Comparison of ENCODE assay signal across 8 cellular contexts in genomic region chr14:21748869-21749303, GRCh38.
DNase-seq lines count a peak whose midpoint lies in the region; ATAC-seq and TF ChIP-seq lines count a peak whose summit lies in the region.

No MANE protein-coding gene starts in this region.

- BruUV-seq in HCT116 (replicated peaks; lab: Mats Ljungman, UMichigan) = no TSS peak

- H3K4me2 ChIP-seq in HCT116 (ENCODE audit: low read length) (no peak overlapping the region), fibroblast of lung (ENCODE audit: extremely low read depth, insufficient read depth, low read length) (no peak overlapping the region), osteoblast (ENCODE audit: insufficient read depth, low read length) (no peak overlapping the region)

- peak; percentile 21 for TF ChIP-seq RAD21 in HCT116 (IDR thresholded peaks at IDR 0.05; ENCODE audit: low read depth)

- no peaks in the 10 kb centered on the region for H3K36me3 Mint-ChIP-seq in activated CD8-positive, alpha-beta T cell treated with anti-CD3 and anti-CD28 coated beads, Interleukin-2, amount 10 ng/mL, durations not matched to agents 7 days and 5 days (ENCODE audit: low read depth)

- H3K4me3 Mint-ChIP-seq in activated CD8-positive, alpha-beta T cell treated with anti-CD3 and anti-CD28 coated beads, Interleukin-2, amount 10 ng/mL, durations not matched to agents 7 days and 5 days = peak overlapping the region; percentile 51

- no peak overlapping the region for H3K9ac ChIP-seq in HCT116 (ENCODE audit: low read length)
- no peak overlapping the region for H3K9ac ChIP-seq in fibroblast of lung (ENCODE audit: insufficient read depth, low read length)

- H2AFZ ChIP-seq in HCT116 (ENCODE audit: low read depth, low read length, poor library complexity, severe bottlenecking) = no peak overlapping the region
- no peak overlapping the region for H2AFZ ChIP-seq in fibroblast of lung (ENCODE audit: low read length)
- H2AFZ ChIP-seq in osteoblast (ENCODE audit: low read length) = peak overlapping the region; percentile 33

- H3K27me3 ChIP-seq in HCT116 (ENCODE audit: insufficient read depth, low read length) (peaks cover 19% of the 10 kb centered on the region), fibroblast of lung (ENCODE audit: control insufficient read depth, insufficient read depth, low read length) (no peaks in the 10 kb centered on the region), osteoblast (ENCODE audit: insufficient read depth, low read length) (no peaks in the 10 kb centered on the region)

- H3K27ac Mint-ChIP-seq in activated CD8-positive, alpha-beta T cell treated with anti-CD3 and anti-CD28 coated beads, Interleukin-2, amount 10 ng/mL, durations not matched to agents 7 days and 5 days = peak overlapping the region; percentile 64

- H3K4me1 Mint-ChIP-seq in activated CD8-positive, alpha-beta T cell treated with anti-CD3 and anti-CD28 coated beads, Interleukin-2, amount 10 ng/mL, durations not matched to agents 7 days and 5 days (ENCODE audit: low read depth) = peaks cover 8% of the 10 kb centered on the region

- H3K4me3 ChIP-seq in HCT116 (replicated peaks in 1 of 2; ENCODE audit: low read depth in 1 of 2, low read length in 2 of 2) (no peak overlapping the region), fibroblast of lung (replicated peaks in 1 of 4; ENCODE audit: control extremely low read depth in 1 of 4, insufficient read depth in 1 of 4, low read depth in 3 of 4, low read length in 4 of 4) (no peak overlapping the region), osteoblast (ENCODE audit: insufficient read depth, low read length) (no peak overlapping the region)

- no peaks in the 10 kb centered on the region for H3K9me3 ChIP-seq in HCT116 (ENCODE audit: control insufficient read depth in 1 of 2, insufficient read depth in 1 of 2, low read depth in 1 of 2, low read length in 2 of 2)
- H3K9me3 ChIP-seq in fibroblast of lung (ENCODE audit: control insufficient read depth, insufficient read depth, low read depth, low read length) = no peaks in the 10 kb centered on the region
- no peaks in the 10 kb centered on the region for H3K9me3 ChIP-seq in osteoblast (ENCODE audit: low read depth, low read length)

- ATAC-seq in HCT116 = peak; percentile 86
- peak; percentile 90 for ATAC-seq in activated CD8-positive, alpha-beta T cell treated with anti-CD3 and anti-CD28 coated beads, Interleukin-2, amount 10 ng/mL, durations not matched to agents 7 days and 5 days
- no peak for ATAC-seq in HG02763 (IDR thresholded peaks at IDR 0.05; ENCODE audit: unreplicated experiment)
- ATAC-seq in GM18870 (IDR thresholded peaks at IDR 0.05; ENCODE audit: unreplicated experiment) = no peak

- intact Hi-C loops in HCT116 (cut with micrococcal nuclease) = no loop called here

- H3K27ac ChIP-seq in HCT116 (ENCODE audit: low read depth, low read length) (no peak overlapping the region), fibroblast of lung (ENCODE audit: insufficient read depth, low read length) (no peak overlapping the region), osteoblast (ENCODE audit: low read depth, low read length) (no peak overlapping the region)

- CTCF ChIA-PET in HCT116 (lab: Charles Lee) = interaction anchor here (0.6 to 2.3 kb wide), 12 partner anchors 10 to 184 kb away, joined by 3 to 20 read pairs (median 4); no protein-coding TSS in a partner anchor
- CTCF ChIA-PET in activated CD8-positive, alpha-beta T cell treated with anti-CD3 and anti-CD28 coated beads, Interleukin-2, amount 10 ng/mL, durations not matched to agents 7 days and 5 days (lab: Charles Lee) = interaction anchor here (0.7 to 2.3 kb wide), 23 partner anchors 8 to 821 kb away, joined by 3 to 20 read pairs (median 6); no protein-coding TSS in a partner anchor

- no peak for TF ChIP-seq POLR2A in HCT116 (IDR thresholded peaks at IDR 0.05; ENCODE audit: borderline replicate concordance, extremely low read depth, insufficient read depth, insufficient read length)

- H3K4me1 ChIP-seq in HCT116 (ENCODE audit: control insufficient read depth in 1 of 2, insufficient read depth in 2 of 2, low read length in 2 of 2) = no peaks in the 10 kb centered on the region
- H3K4me1 ChIP-seq in fibroblast of lung (ENCODE audit: control insufficient read depth, extremely low read depth, insufficient read depth, low read length) = no peaks in the 10 kb centered on the region
- H3K4me1 ChIP-seq in osteoblast (ENCODE audit: insufficient read depth, low read length) = no peaks in the 10 kb centered on the region

- POLR2A ChIA-PET in HCT116 (lab: Charles Lee) = no interaction called here
- POLR2A ChIA-PET in activated CD8-positive, alpha-beta T cell treated with anti-CD3 and anti-CD28 coated beads, Interleukin-2, amount 10 ng/mL, durations not matched to agents 7 days and 5 days (lab: Charles Lee) = interaction anchor here (0.6 to 2.0 kb wide), 8 partner anchors 9 to 821 kb away, joined by 3 to 6 read pairs (median 3); no protein-coding TSS in a partner anchor

- peaks cover 18% of the 10 kb centered on the region for H3K27me3 Mint-ChIP-seq in activated CD8-positive, alpha-beta T cell treated with anti-CD3 and anti-CD28 coated beads, Interleukin-2, amount 10 ng/mL, durations not matched to agents 7 days and 5 days (ENCODE audit: low read depth)

- TF ChIP-seq CTCF in HCT116 (IDR thresholded peaks at IDR 0.05 in 2 of 3, conservative IDR thresholded peaks at IDR 0.05 in 1 of 3; ENCODE audit: borderline replicate concordance in 1 of 3, insufficient read depth in 1 of 3, low read depth in 2 of 3, low read length in 2 of 3) = peak; percentile 22 to 78 (median 73); a peak in 5 of 6 replicates
- peak; percentile 49 to 54 for TF ChIP-seq CTCF in fibroblast of lung (conservative IDR thresholded peaks at IDR 0.05 in 1 of 2, IDR thresholded peaks at IDR 0.05 in 1 of 2; ENCODE audit: low read depth in 1 of 2, low read length in 2 of 2)
- peak; percentile 62 for TF ChIP-seq CTCF in osteoblast (IDR thresholded peaks at IDR 0.05; ENCODE audit: extremely low read depth, low read depth, low read length)

- no peaks in the 10 kb centered on the region for H3K9me3 Mint-ChIP-seq in activated CD8-positive, alpha-beta T cell treated with anti-CD3 and anti-CD28 coated beads, Interleukin-2, amount 10 ng/mL, durations not matched to agents 7 days and 5 days (ENCODE audit: insufficient read depth)

- H3K79me2 ChIP-seq in HCT116 (ENCODE audit: insufficient read depth, low read length) (no peaks in the 10 kb centered on the region), fibroblast of lung (ENCODE audit: control insufficient read depth, insufficient read depth, low read length) (no peaks in the 10 kb centered on the region), osteoblast (ENCODE audit: insufficient read depth, low read length) (no peaks in the 10 kb centered on the region)

- H3K36me3 ChIP-seq in HCT116 (ENCODE audit: control insufficient read depth in 1 of 2, insufficient read depth in 2 of 2, low read length in 2 of 2) (no peaks in the 10 kb centered on the region), fibroblast of lung (ENCODE audit: control insufficient read depth, insufficient read depth, low read length) (no peaks in the 10 kb centered on the region), osteoblast (ENCODE audit: insufficient read depth, low read length) (no peaks in the 10 kb centered on the region)

- no peaks in the 10 kb centered on the region for H3K9me2 ChIP-seq in HCT116 (ENCODE audit: insufficient read depth)

- RAD21 ChIA-PET in HCT116 (lab: Charles Lee; ENCODE audit: low non-redundant PET in 1 of 2, low total read pairs in 2 of 2, uncharacterized antibody in 2 of 2, unreplicated experiment in 2 of 2) = no interaction called here

- H4K20me1 ChIP-seq in HCT116 (ENCODE audit: insufficient read depth) (no peaks in the 10 kb centered on the region), fibroblast of lung (ENCODE audit: control insufficient read depth, extremely low read depth, insufficient read depth, low read length) (no peaks in the 10 kb centered on the region), osteoblast (ENCODE audit: insufficient read depth, low read length) (no peaks in the 10 kb centered on the region)

- DNase-seq in DMS79 (lab: John Stamatoyannopoulos, UW) (peak; percentile 29), HCT116 (ENCODE audit: low read depth, low spot score) (peak; percentile 32), NCI-H82 treated with DMSO at 0.1 percent for 48 hours (lab: John Stamatoyannopoulos, UW; ENCODE audit: unreplicated experiment) (peak; percentile 96), fibroblast of lung (ENCODE audit: low read depth in 2 of 2) (peak in 1 of 2 donors; percentile 8), osteoblast (ENCODE audit: insufficient read length, low spot score, missing footprints) (no peak)
- DNase-seq in activated CD8-positive, alpha-beta T cell treated with anti-CD3 and anti-CD28 coated beads, Interleukin-2, amount 10 ng/mL, durations not matched to agents 7 days and 5 days = peak; percentile 68

TF ChIP-seq in HCT116, 20 proteins besides CTCF, POLR2A, EP300 and RAD21:
- TF ChIP-seq POLR2AphosphoS5 (IDR thresholded peaks at IDR 0.05; ENCODE audit: low read depth, low read length) (no peak), YY1 (IDR thresholded peaks at IDR 0.05; ENCODE audit: extremely low read depth, insufficient replicate concordance, low read depth, low read length) (no peak), EZH2 (IDR thresholded peaks at IDR 0.05) (no peak), CEBPB (IDR thresholded peaks at IDR 0.05; ENCODE audit: low read depth) (no peak), EGR1 (IDR thresholded peaks at IDR 0.05; ENCODE audit: low read depth) (no peak), SRF (IDR thresholded peaks at IDR 0.05; ENCODE audit: low read depth) (no peak)

Comparison
In these comparisons a context has a peak if more than half of its experiments do, and no peak if none do; other contexts are left out.
1. ATAC-seq: peak in HCT116 (single experiment) and activated CD8-positive, alpha-beta T cell treated with anti-CD3 and anti-CD28 coated beads, Interleukin-2, amount 10 ng/mL, durations not matched to agents 7 days and 5 days (single experiment); none in HG02763 (single experiment) and GM18870 (single experiment).
2. Peak in every context shown above with its lines, with median percentiles within 50 percentile points of each other: CTCF ChIP-seq.